ENCODE assay signal across 8 cellular contexts in genomic region chr1:59393211-59394180, GRCh38.
DNase-seq lines count a peak whose midpoint lies in the region; ATAC-seq and TF ChIP-seq lines count a peak whose summit lies in the region.

No MANE protein-coding gene starts in this region.

- CTCF ChIA-PET in activated CD8-positive, alpha-beta T cell treated with anti-CD3 and anti-CD28 coated beads for 36 hours (lab: Charles Lee), result interaction anchor here (1.0 to 1.3 kb wide), 4 partner anchors 9 to 306 kb away, joined by 3 read pairs; no protein-coding TSS in a partner anchor

- no peaks in the 10 kb centered on the region for H3K27me3 ChIP-seq in HUES6 (ENCODE audit: control insufficient read depth, insufficient read depth, low read length)

- peak overlapping the region; percentile 42; the same call in 1 of the 2 replicates for H3K4me3 ChIP-seq in HUES6 (ENCODE audit: low read depth, low read length)

- H3K27ac Mint-ChIP-seq in activated CD8-positive, alpha-beta T cell treated with anti-CD3 and anti-CD28 coated beads for 36 hours, result no peak overlapping the region

- ATAC-seq in GM21576 (IDR thresholded peaks at IDR 0.05; ENCODE audit: unreplicated experiment) (no peak), GM18519 (IDR thresholded peaks at IDR 0.05; ENCODE audit: low FRiP score, unreplicated experiment) (no peak)
- ATAC-seq in activated CD8-positive, alpha-beta T cell treated with anti-CD3 and anti-CD28 coated beads for 36 hours, result no peak

- no peak overlapping the region for H3K9ac ChIP-seq in HUES6 (ENCODE audit: low read length)

- peaks cover 2% of the 10 kb centered on the region for H3K36me3 Mint-ChIP-seq in activated CD8-positive, alpha-beta T cell treated with anti-CD3 and anti-CD28 coated beads for 36 hours (ENCODE audit: low read depth)

- DNase-seq in amniotic stem cell (lab: John Stamatoyannopoulos, UW), result peak; percentile 30
- peak; percentile 34 to 46 for DNase-seq in hippocampal formation (lab: John Stamatoyannopoulos, UW)
- peak; percentile 75 for DNase-seq in retina
- no peak for DNase-seq in GOT3 (lab: John Stamatoyannopoulos, UW)
- DNase-seq in activated CD8-positive, alpha-beta T cell treated with anti-CD3 and anti-CD28 coated beads for 36 hours, result no peak

- intact Hi-C loops in activated CD8-positive, alpha-beta T cell treated with anti-CD3 and anti-CD28 coated beads for 36 hours (cut with micrococcal nuclease), result no loop called here

- H3K9me3 Mint-ChIP-seq in activated CD8-positive, alpha-beta T cell treated with anti-CD3 and anti-CD28 coated beads for 36 hours, result no peaks in the 10 kb centered on the region

- H3K4me3 Mint-ChIP-seq in activated CD8-positive, alpha-beta T cell treated with anti-CD3 and anti-CD28 coated beads for 36 hours, result no peak overlapping the region

- peaks cover 31% of the 10 kb centered on the region for H3K4me1 Mint-ChIP-seq in activated CD8-positive, alpha-beta T cell treated with anti-CD3 and anti-CD28 coated beads for 36 hours (ENCODE audit: low read depth)

- H3K9me3 ChIP-seq in HUES6 (ENCODE audit: control insufficient read depth, insufficient read depth, low read depth, low read length), result no peaks in the 10 kb centered on the region

- peaks cover 18% of the 10 kb centered on the region for H3K4me1 ChIP-seq in HUES6 (ENCODE audit: control insufficient read depth, insufficient read depth, low read length)

- H3K27me3 Mint-ChIP-seq in activated CD8-positive, alpha-beta T cell treated with anti-CD3 and anti-CD28 coated beads for 36 hours, result no peaks in the 10 kb centered on the region

- H3K27ac ChIP-seq in HUES6 (ENCODE audit: low read depth, low read length), result no peak overlapping the region

- no peak for TF ChIP-seq CTCF in activated CD8-positive, alpha-beta T cell treated with anti-CD3 and anti-CD28 coated beads for 36 hours (IDR thresholded peaks at IDR 0.05)

- no peaks in the 10 kb centered on the region for H3K36me3 ChIP-seq in HUES6 (ENCODE audit: control insufficient read depth, insufficient read depth, low read length)

- POLR2A ChIA-PET in activated CD8-positive, alpha-beta T cell treated with anti-CD3 and anti-CD28 coated beads for 36 hours (lab: Charles Lee), result no interaction called here

Comparison
In these comparisons a context has a peak if more than half of its experiments do, and no peak if none do; other contexts are left out.
1. DNase-seq: peak in amniotic stem cell (single experiment), hippocampal formation (2 of 2) and retina (single experiment); none in GOT3 (single experiment) and activated CD8-positive, alpha-beta T cell treated with anti-CD3 and anti-CD28 coated beads for 36 hours (single experiment).